13 cellular contexts compared by ENCODE assay signal in genomic region chr5:175821790-175822211, GRCh38. TPM values are rescaled to one million over a fixed set of nuclear protein-coding genes. Genes with fewer than 3 reads are reported as not detected.
DNase-seq lines count a peak whose midpoint lies in the region; ATAC-seq, FAIRE-seq and TF ChIP-seq lines count a peak whose summit lies in the region.
"Had no signal": no experiment of that assay in that cellular context is flagged by ENCODE, and none has a peak within 500 bp of the region (broad histone marks: within the 10 kb centered on the region; RNA-seq: fewer than 3 reads in every experiment).

No MANE protein-coding gene starts in this region.

- H3K4me1 Mint-ChIP-seq in activated T-cell treated with anti-CD3 and anti-CD28 coated beads, Interleukin-2, amount 50 U/mL, for 4 hours (ENCODE audit: low read depth) = peaks cover 8% of the 10 kb centered on the region

- FAIRE-seq in urothelium cell line (lab: Jason Lieb, UNC) = peak; percentile 30

- peak overlapping the region; percentile 2 for H3K4me3 Mint-ChIP-seq in activated T-cell treated with anti-CD3 and anti-CD28 coated beads, Interleukin-2, amount 50 U/mL, for 4 hours

- H3K4me3 ChIP-seq in right lobe of liver (no peak overlapping the region), dorsolateral prefrontal cortex (no peak overlapping the region)
- H3K4me3 ChIP-seq: cardiac muscle cell had no signal

- WGBS in right lobe of liver (ENCODE audit: insufficient coverage, low coverage, low lambda C conversion rate, missing lambda C conversion rate) = 57% methylated on average over 4 of the region's 4 CpGs

- intact Hi-C loops in right lobe of liver (cut with DNase I) (no loop called here), dorsolateral prefrontal cortex (cut with DNase I) (no loop called here)

- TF ChIP-seq CTCF in right lobe of liver (IDR thresholded peaks at IDR 0.05) (no peak), dorsolateral prefrontal cortex (IDR thresholded peaks at IDR 0.05 in 54 of 56, conservative IDR thresholded peaks at IDR 0.05 in 2 of 56; ENCODE audit: low read depth in 1 of 56, partially characterized antibody in 56 of 56) (no peak)

- H3K27me3 Mint-ChIP-seq in activated T-cell treated with anti-CD3 and anti-CD28 coated beads, Interleukin-2, amount 50 U/mL, for 4 hours (ENCODE audit: low read depth) = peaks cover 31% of the 10 kb centered on the region

- H3K36me3 Mint-ChIP-seq in activated T-cell treated with anti-CD3 and anti-CD28 coated beads, Interleukin-2, amount 50 U/mL, for 4 hours (ENCODE audit: insufficient read depth) = no peaks in the 10 kb centered on the region

- no peak overlapping the region for H3K27ac ChIP-seq in right lobe of liver
- H3K27ac ChIP-seq in dorsolateral prefrontal cortex = no peak overlapping the region
- H3K27ac ChIP-seq: C4-2B, cardiac muscle cell had no signal

- H3K9me3 ChIP-seq in right lobe of liver = no peaks in the 10 kb centered on the region

- no peaks in the 10 kb centered on the region for H3K9me3 Mint-ChIP-seq in activated T-cell treated with anti-CD3 and anti-CD28 coated beads, Interleukin-2, amount 50 U/mL, for 4 hours

- no peaks in the 10 kb centered on the region for H3K27me3 ChIP-seq in right lobe of liver
- peaks cover 0 to 7% (median 0%) of the 10 kb centered on the region in 45 donors for H3K27me3 ChIP-seq in dorsolateral prefrontal cortex
- H3K27me3 ChIP-seq: cardiac muscle cell had no signal

- TF ChIP-seq POLR2A in right lobe of liver (IDR thresholded peaks at IDR 0.05) (no peak), erythroblast (IDR thresholded peaks at IDR 0.05; ENCODE audit: low read length) (no peak)

- peak; percentile 13 to 21 for DNase-seq in stimulated activated CD4-positive, alpha-beta T cell treated with anti-CD3 and anti-CD28 coated beads, Interleukin-15, amount 100 ng/mL, for 48 hours (ENCODE audit: low read depth in 2 of 2)
- no peak for DNase-seq in stimulated activated CD4-positive, alpha-beta T cell treated with anti-CD3 and anti-CD28 coated beads, Interleukin-4, amount 100 ng/mL, for 1 hour
- no peak for DNase-seq in activated T-cell treated with anti-CD3 and anti-CD28 coated beads, Interleukin-2, amount 50 U/mL, for 4 hours
- DNase-seq in urothelium cell line (ENCODE audit: low spot score) = peak; percentile 75
- DNase-seq in right lobe of liver = no peak
- DNase-seq in erythroblast (lab: John Stamatoyannopoulos, UW) = no peak
- no peak for DNase-seq in dorsolateral prefrontal cortex
- DNase-seq: NCI-H187 had no signal

- H3K36me3 ChIP-seq in right lobe of liver = no peaks in the 10 kb centered on the region
- H3K36me3 ChIP-seq: cardiac muscle cell had no signal

- ATAC-seq in HG03095 (IDR thresholded peaks at IDR 0.05; ENCODE audit: unreplicated experiment) (peak; percentile 69), right lobe of liver (no peak)
- peak; percentile 74 to 79 for ATAC-seq in activated T-cell treated with anti-CD3 and anti-CD28 coated beads, Interleukin-2, amount 50 U/mL, for 4 hours
- ATAC-seq: Right ventricle myocardium inferior had no signal

- no peaks in the 10 kb centered on the region for H3K4me1 ChIP-seq in right lobe of liver

RNA-seq across cellular contexts. Expression of gene CPLX2, which starts 49.6 kb away (rescaled TPM):
- total RNA-seq in activated T-cell treated with anti-CD3 and anti-CD28 coated beads, Interleukin-2, amount 50 U/mL, for 4 hours = under 1 TPM in 1 of 3 donors, not detected in 2; 0.05 TPM
- total RNA-seq in right lobe of liver (under 1 TPM in 2 of 6 experiments, not detected in 4; 0.18 to 0.56 TPM), dorsolateral prefrontal cortex (100 to 1,000 TPM; 142 to 692 (median 488) TPM)
- total RNA-seq: cardiac muscle cell, osteocyte, Right ventricle myocardium inferior had no signal

Comparison
In these comparisons a context has a peak if more than half of its experiments do, and no peak if none do; other contexts are left out.
1. DNase-seq: peak in stimulated activated CD4-positive, alpha-beta T cell treated with anti-CD3 and anti-CD28 coated beads, Interleukin-15, amount 100 ng/mL, for 48 hours (2 of 2) and urothelium cell line (single experiment); none in stimulated activated CD4-positive, alpha-beta T cell treated with anti-CD3 and anti-CD28 coated beads, Interleukin-4, amount 100 ng/mL, for 1 hour (single experiment), activated T-cell treated with anti-CD3 and anti-CD28 coated beads, Interleukin-2, amount 50 U/mL, for 4 hours (single experiment), right lobe of liver (0 of 3), erythroblast (0 of 2) and dorsolateral prefrontal cortex (0 of 10).
2. ATAC-seq: peak in HG03095 (single experiment) and activated T-cell treated with anti-CD3 and anti-CD28 coated beads, Interleukin-2, amount 50 U/mL, for 4 hours (2 of 2); none in right lobe of liver (0 of 4).
3. RNA of gene CPLX2, which starts 49.6 kb away (total RNA-seq): 142 to 692 TPM in dorsolateral prefrontal cortex; 0.05 TPM in activated T-cell treated with anti-CD3 and anti-CD28 coated beads, Interleukin-2, amount 50 U/mL, for 4 hours and 0.18 to 0.56 TPM in right lobe of liver; every median in the first group is over 10 times any median in the second.